Comparison of ENCODE assay signal across 20 cellular contexts in the genomic region with DNA sequence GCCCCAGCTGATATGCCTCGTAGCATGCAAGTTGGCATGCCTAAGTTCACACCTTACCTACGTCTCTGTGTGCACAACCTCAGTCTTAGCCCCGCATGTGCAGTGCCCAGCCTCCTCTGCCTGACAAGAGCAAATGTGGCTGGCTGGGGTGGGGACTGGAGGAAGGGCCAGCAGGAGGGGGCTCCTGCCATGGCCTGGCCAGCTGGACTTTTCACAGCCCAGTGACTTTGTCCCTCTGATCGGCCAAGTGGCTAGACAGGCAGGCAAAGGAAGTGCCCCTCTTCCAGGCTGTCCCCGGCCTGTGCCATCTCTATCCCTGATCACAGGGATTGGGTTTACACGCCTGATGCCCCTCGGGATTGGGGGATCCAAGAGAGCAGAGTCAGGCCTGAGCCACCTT. TPM values are rescaled to one million over a fixed set of nuclear protein-coding genes. Genes with fewer than 3 reads are reported as not detected.
DNase-seq lines count a peak whose midpoint lies in the region; ATAC-seq, FAIRE-seq and TF ChIP-seq lines count a peak whose summit lies in the region.
"Had no signal": no experiment of that assay in that cellular context is flagged by ENCODE, and none has a peak within 500 bp of the region (broad histone marks: within the 10 kb centered on the region; RNA-seq: fewer than 3 reads in every experiment).

No MANE protein-coding gene starts in this region.

- in situ Hi-C loops in GM12878 (cut with MboI), result no loop called here

- no peaks in the 10 kb centered on the region for H3K79me2 ChIP-seq in GM12878 (ENCODE audit: control insufficient read depth, insufficient read depth, low read length)

- no TSS peak for BruUV-seq in GM12878 (replicated peaks; lab: Mats Ljungman, UMichigan)

- H2BK15ac ChIP-seq in mesenchymal stem cell (ENCODE audit: low read depth, poor library complexity, severe bottlenecking), result no peak overlapping the region

- no peak overlapping the region for H2AK5ac ChIP-seq in mesenchymal stem cell (ENCODE audit: low read length, severe bottlenecking)

- intact Hi-C loops in GM12878 (cut with micrococcal nuclease; ENCODE audit: unreplicated experiment), result no loop called here

- H3K23ac ChIP-seq in mesenchymal stem cell (ENCODE audit: low read length in 2 of 2), result no peak overlapping the region

- DNase-seq in GM12892 (ENCODE audit: insufficient read length) (no peak), GM12878 (ENCODE audit: low read depth, low spot score) (no peak), mesenchymal stem cell (no peak), pons (ENCODE audit: low spot score) (no peak), NCI-H524 (lab: John Stamatoyannopoulos, UW) (no peak)
- DNase-seq in stimulated activated CD8-positive, alpha-beta memory T cell treated with anti-CD3 and anti-CD28 coated beads, Interleukin-4, amount 100 ng/mL, for 48 hours, result no peak
- DNase-seq: ACHN; BE2C; CD8-positive, alpha-beta memory T cell; DMS79 treated with DMSO at 0.1 percent for 48 hours; H7; NCI-H1105 treated with DMSO at 0.1 percent for 48 hours; NCI-H187; NCI-H226; NCI-H526 treated with DMSO at 0.1 percent for 48 hours; OCI-M1 had no signal

- SMC1A ChIA-PET in GM12878 (lab: Charles Lee; ENCODE audit: uncharacterized antibody, unreplicated experiment), result interaction anchor here (0.9 to 3.4 kb wide), 5 partner anchors 25 to 105 kb away, joined by 3 to 11 read pairs (median 4); no protein-coding TSS in a partner anchor

- H2BK120ac ChIP-seq in mesenchymal stem cell (ENCODE audit: low read depth, low read length), result peak overlapping the region; percentile 80

- H3K9me3 ChIP-seq in GM12878 (replicated peaks; ENCODE audit: control insufficient read depth, insufficient read depth, low read length) (no peaks in the 10 kb centered on the region), mesenchymal stem cell (ENCODE audit: control insufficient read depth, low read length) (no peaks in the 10 kb centered on the region), stomach smooth muscle (ENCODE audit: control insufficient read depth in 2 of 2, low read length in 2 of 2) (no peaks in the 10 kb centered on the region)
- H3K9me3 ChIP-seq: BE2C had no signal

- peak overlapping the region in 1 of 2 experiments; percentile 57 for H3K14ac ChIP-seq in mesenchymal stem cell (ENCODE audit: low read length in 2 of 2)

- RAD21 ChIA-PET in GM12878 (lab: Charles Lee; ENCODE audit: unreplicated experiment), result interaction anchor here (1.1 kb wide), 1 partner anchor 8 kb away, joined by 3 read pairs; no protein-coding TSS in a partner anchor

- TF ChIP-seq POLR2A in GM12892 (IDR thresholded peaks at IDR 0.05; ENCODE audit: low read depth, low read length) (no peak), GM12878 (IDR thresholded peaks at IDR 0.05; ENCODE audit: low read depth, low read length) (no peak)

- peak overlapping the region; percentile 93 for H4K91ac ChIP-seq in mesenchymal stem cell (ENCODE audit: low read length)

- no peaks in the 10 kb centered on the region for H3K79me1 ChIP-seq in mesenchymal stem cell (replicated peaks; ENCODE audit: low read length, poor library complexity, severe bottlenecking)

- H2BK12ac ChIP-seq in mesenchymal stem cell (ENCODE audit: low read length in 2 of 2), result peak overlapping the region; percentile 97 to 98

- peak overlapping the region; percentile 75 to 84 for H3K18ac ChIP-seq in mesenchymal stem cell (ENCODE audit: low read depth in 1 of 2, low read length in 2 of 2)

- ATAC-seq in GM12878, result peak; percentile 5; the same call in 1 of the 3 replicates
- no peak for ATAC-seq in GM19351 (IDR thresholded peaks at IDR 0.05; ENCODE audit: unreplicated experiment)

- peaks cover 28% of the 10 kb centered on the region for H3K4me1 ChIP-seq in GM12878 (ENCODE audit: control insufficient read depth, insufficient read depth, low read length)
- H3K4me1 ChIP-seq in mesenchymal stem cell (ENCODE audit: control insufficient read depth, insufficient read depth, low read depth, low read length), result no peaks in the 10 kb centered on the region
- H3K4me1 ChIP-seq in stomach smooth muscle (ENCODE audit: control insufficient read depth, insufficient read depth, low read length), result peaks cover 51% of the 10 kb centered on the region
- H3K4me1 ChIP-seq: BE2C had no signal

- H2AFZ ChIP-seq in GM12878 (ENCODE audit: control insufficient read depth, low read depth, low read length), result no peak overlapping the region; the same call in 1 of the 2 replicates
- H2AFZ ChIP-seq in mesenchymal stem cell (ENCODE audit: low read depth, low read length), result no peak overlapping the region

- TF ChIP-seq EP300 in GM12878 (IDR thresholded peaks at IDR 0.05; ENCODE audit: borderline replicate concordance in 1 of 2, control insufficient read depth in 1 of 2, low read depth in 2 of 2, low read length in 2 of 2), result no peak

- WGBS in GM12878 (ENCODE audit: insufficient coverage, insufficient replicate concordance, low lambda C conversion rate, missing lambda C conversion rate), result 83% methylated on average over 7 of the region's 7 CpGs
- 88% methylated on average over 7 of the region's 7 CpGs for WGBS in mesenchymal stem cell

- H3K4me3 ChIP-seq in GM12878, result no peak overlapping the region
- H3K4me3 ChIP-seq in mesenchymal stem cell (ENCODE audit: insufficient read depth in 1 of 2, low read depth in 1 of 2, low read length in 2 of 2), result no peak overlapping the region
- H3K4me3 ChIP-seq in stomach smooth muscle (ENCODE audit: low read length in 2 of 2), result no peak overlapping the region

- no peak overlapping the region for H2BK5ac ChIP-seq in mesenchymal stem cell (ENCODE audit: low read depth, low read length, poor library complexity, severe bottlenecking)

- FAIRE-seq in GM12892 (lab: Jason Lieb, UNC) (peak; percentile 50), GM12878 (lab: Jason Lieb, UNC) (no peak)
- FAIRE-seq: D721Med, G401.6 had no signal

- H3K27me3 ChIP-seq in GM12878 (replicated peaks in 1 of 2; ENCODE audit: control insufficient read depth in 2 of 2, insufficient read depth in 2 of 2, low read length in 1 of 2), result no peaks in the 10 kb centered on the region
- H3K27me3 ChIP-seq in mesenchymal stem cell (ENCODE audit: control insufficient read depth in 1 of 2, insufficient read depth in 1 of 2, low read length in 2 of 2), result peaks cover 6 to 29% of the 10 kb centered on the region in 2 experiments
- no peaks in the 10 kb centered on the region for H3K27me3 ChIP-seq in stomach smooth muscle (ENCODE audit: control insufficient read depth in 1 of 2, insufficient read depth in 2 of 2, low read length in 2 of 2)
- H3K27me3 ChIP-seq: BE2C had no signal

- H4K8ac ChIP-seq in mesenchymal stem cell (ENCODE audit: low read length), result peak overlapping the region; percentile 10

- H3K36me3 ChIP-seq in GM12878 (ENCODE audit: control insufficient read depth in 2 of 2, insufficient read depth in 2 of 2, low read length in 1 of 2), result no peaks in the 10 kb centered on the region
- H3K36me3 ChIP-seq in mesenchymal stem cell (ENCODE audit: control insufficient read depth in 1 of 2, insufficient read depth in 2 of 2, low read depth in 1 of 2, low read length in 2 of 2), result no peaks in the 10 kb centered on the region
- H3K36me3 ChIP-seq in stomach smooth muscle (ENCODE audit: control insufficient read depth in 2 of 2, insufficient read depth in 2 of 2, low read length in 2 of 2), result no peaks in the 10 kb centered on the region
- H3K36me3 ChIP-seq: BE2C had no signal

- peak overlapping the region; percentile 76 to 91 for H3K4ac ChIP-seq in mesenchymal stem cell (ENCODE audit: low read depth in 1 of 2, low read length in 2 of 2)

- TF ChIP-seq CTCF in GM12878 (IDR thresholded peaks at IDR 0.05 in 2 of 3, conservative IDR thresholded peaks at IDR 0.05 in 1 of 3; ENCODE audit: control insufficient read depth in 2 of 3, extremely low read depth in 1 of 3, insufficient read depth in 1 of 3, low read depth in 3 of 3, low read length in 3 of 3), result no peak

- peak overlapping the region; percentile 2; the same call in 1 of the 2 replicates for H3K27ac ChIP-seq in GM12878 (ENCODE audit: control insufficient read depth, insufficient read depth)
- H3K27ac ChIP-seq in mesenchymal stem cell (ENCODE audit: low read length, poor library complexity, severe bottlenecking), result no peak overlapping the region
- peak overlapping the region; percentile 77 for H3K27ac ChIP-seq in stomach smooth muscle (ENCODE audit: low read length)

- H3K9ac ChIP-seq in GM12878 (ENCODE audit: control insufficient read depth, insufficient read depth, low read length) (no peak overlapping the region), mesenchymal stem cell (ENCODE audit: low read length) (no peak overlapping the region), stomach smooth muscle (ENCODE audit: low read length in 2 of 2) (no peak overlapping the region)

- no peaks in the 10 kb centered on the region for H4K20me1 ChIP-seq in GM12878 (ENCODE audit: control insufficient read depth, insufficient read depth)

- H3K4me2 ChIP-seq in GM12878 (ENCODE audit: control insufficient read depth, insufficient read depth) (peak overlapping the region; percentile 67), mesenchymal stem cell (ENCODE audit: low read length, poor library complexity, severe bottlenecking) (no peak overlapping the region)

- TF ChIP-seq RAD21 in GM12878 (IDR thresholded peaks at IDR 0.05; ENCODE audit: insufficient read depth, low read depth, low read length), result no peak

- CTCF ChIA-PET in GM12878 (lab: Yijun Ruan, JAX), result interaction anchor here (1.5 to 1.8 kb wide), 3 partner anchors 13 to 81 kb away, joined by 3 to 7 read pairs (median 4); no protein-coding TSS in a partner anchor

- POLR2A ChIA-PET in GM12878 (lab: Charles Lee), result interaction anchor here (1.0 to 1.4 kb wide), 2 partner anchors 9 to 13 kb away, joined by 3 read pairs; no protein-coding TSS in a partner anchor

TF ChIP-seq in GM12878, 131 proteins besides CTCF, POLR2A, EP300 and RAD21 (continues in another document):
- no peak for TF ChIP-seq PAX8 (IDR thresholded peaks at IDR 0.05)

RNA-seq across cellular contexts. Expression of a gene that starts 49.5 kb away (rescaled TPM):
- 4.3 TPM for polyA plus RNA-seq in GM12892 (2012; ENCODE audit: missing spikeins)
- 10.5 and 11.5 TPM in 2 replicates for total RNA-seq in GM12878 (2013; cell fraction: nucleolus; rRNA removed)
- total RNA-seq in GM12878 (2014; rRNA removed) (5.9 and 7.2 TPM in 2 replicates), GM12878 (2014; rRNA removed; fragmentation: Illumina TruSeq; extraction: Trizol) (4.7 and 5.3 TPM in 2 replicates), GM12878 (2021) (13.1 and 13.3 TPM in 2 replicates)
- 1.6 TPM for polyA plus RNA-seq in GM12878 (2011; ENCODE audit: low read depth)
- polyA plus RNA-seq in GM12878 (2011; rRNA removed) (2.6 and 4.6 TPM in 2 replicates), GM12878 (2014; fragmentation: Illumina TruSeq; extraction: Trizol) (7.8 and 13.2 TPM in 2 replicates), GM12878 (2014; fragmentation: Nextera tagmentation; extraction: Ambion mirVana) (1 to 10 TPM; 1.7 to 2.7 TPM), GM12878 (2014; rRNA removed) (9.3 and 10.4 TPM in 2 replicates), GM12878 (2016; fragmentation: Nextera tagmentation; extraction: Ambion mirVana) (1 to 10 TPM; 3.6 to 3.7 TPM)
- polyA plus RNA-seq in GM12878 (2011; cell fraction: cytosol; rRNA removed), result 5.6 and 6.2 TPM in 2 replicates
- polyA plus RNA-seq in GM12878 (2011; cell fraction: nucleus; rRNA removed), result 12.7 and 13.6 TPM in 2 replicates
- polyA plus RNA-seq in GM12878 (2012), result 3.6 and 5.1 TPM in 2 replicates
- 3.5 and 3.7 TPM in 2 replicates for polyA minus RNA-seq in GM12878 (2011; rRNA and poly(A)+ RNA removed)
- polyA minus RNA-seq in GM12878 (2011; cell fraction: cytosol; rRNA and poly(A)+ RNA removed), result 1.1 and 2.6 TPM in 2 replicates
- 1.7 and 2.3 TPM in 2 replicates for polyA minus RNA-seq in GM12878 (2011; cell fraction: nucleus; rRNA and poly(A)+ RNA removed)
- 40.7 TPM for polyA plus RNA-seq in mesenchymal stem cell (2013, experiment 1 of 2)
- 40.6 TPM for polyA plus RNA-seq in mesenchymal stem cell (2013, experiment 2 of 2)
- polyA plus RNA-seq: CD8-positive, alpha-beta memory T cell had no signal
